Comparison of ENCODE assay signal across 8 cellular contexts in the genomic region with DNA sequence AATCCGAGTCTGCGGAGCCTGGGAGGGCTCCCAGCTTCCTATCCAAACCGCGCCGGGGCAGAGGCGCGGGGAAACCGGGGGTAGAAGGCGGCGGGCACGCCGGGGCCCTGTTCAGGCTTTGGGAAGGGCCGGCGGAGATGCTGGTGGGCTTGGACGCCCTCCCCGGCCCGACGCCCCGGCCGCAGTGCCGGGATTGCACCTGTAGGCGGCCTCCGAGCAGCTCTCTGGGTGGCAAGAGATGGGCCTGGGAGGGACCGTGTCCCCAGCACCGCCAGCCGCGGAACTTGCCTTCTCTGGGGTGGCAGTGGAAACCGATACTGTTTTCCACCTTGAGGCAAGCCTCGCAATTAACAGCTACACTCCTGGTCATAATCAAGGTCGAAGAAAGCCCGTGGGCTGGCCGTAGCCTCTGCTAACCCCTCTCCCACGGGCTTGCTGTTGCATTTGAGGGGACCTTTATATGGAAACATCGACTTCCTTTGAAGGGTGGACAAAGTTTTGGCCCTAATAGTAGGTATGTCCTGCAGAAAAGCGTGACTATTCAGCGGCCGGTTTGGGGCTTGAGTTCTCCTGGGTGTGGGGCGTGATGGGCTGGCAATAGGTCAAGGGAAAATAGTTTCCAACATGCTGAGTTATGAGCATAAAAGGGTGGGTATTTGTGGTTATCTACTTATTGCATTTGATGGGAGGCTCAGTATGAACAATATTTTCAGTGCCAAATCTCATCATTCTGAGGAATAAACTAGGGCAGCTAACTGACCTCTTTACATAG. TPM values are rescaled to one million over a fixed set of nuclear protein-coding genes. Genes with fewer than 3 reads are reported as not detected.
A peak's percentile ranks its signal among the peaks of the same experiment; 100 is the strongest.
DNase-seq lines count a peak whose midpoint lies in the region; ATAC-seq, FAIRE-seq and TF ChIP-seq lines count a peak whose summit lies in the region.

No MANE protein-coding gene starts in this region.

- peak overlapping the region; percentile 85 for H3K4me3 Mint-ChIP-seq in T-helper 17 cell
- H3K4me3 Mint-ChIP-seq in stimulated activated naive CD8-positive, alpha-beta T cell treated with anti-CD3 and anti-CD28 coated beads, Interleukin-15, Interleukin-2, amounts not matched to agents 100 ng/mL and 50 ng/mL, for 24 hours = peak overlapping the region; percentile 62

- peaks cover 8% of the 10 kb centered on the region for H3K36me3 Mint-ChIP-seq in T-helper 17 cell (ENCODE audit: low read depth)
- H3K36me3 Mint-ChIP-seq in stimulated activated naive CD8-positive, alpha-beta T cell treated with anti-CD3 and anti-CD28 coated beads, Interleukin-15, Interleukin-2, amounts not matched to agents 100 ng/mL and 50 ng/mL, for 24 hours (ENCODE audit: low read depth) = no peaks in the 10 kb centered on the region

- DNase-seq in AG04449 (ENCODE audit: low read depth, low spot score) = no peak
- DNase-seq in GM12892 (ENCODE audit: insufficient read length) = peak; percentile 58
- DNase-seq in NAMALWA (ENCODE audit: low spot score) = peak; percentile 76
- no peak for DNase-seq in T-helper 17 cell
- peak; percentile 80 to 87 (median 87) for DNase-seq in right lobe of liver

- CTCF ChIA-PET in AG04449 (lab: Yijun Ruan, JAX) = interaction anchor here (0.6 to 2.9 kb wide), 36 partner anchors 8 to 868 kb away, joined by 3 to 16 read pairs (median 3); no protein-coding TSS in a partner anchor

- TF ChIP-seq POLR2A in GM12892 (IDR thresholded peaks at IDR 0.05; ENCODE audit: low read depth, low read length) = no peak
- TF ChIP-seq POLR2A in right lobe of liver (IDR thresholded peaks at IDR 0.05) = no peak

- H3K4me1 ChIP-seq in duodenal mucosa (ENCODE audit: control insufficient read depth in 1 of 2, insufficient read depth in 2 of 2, low read length in 2 of 2) = peaks cover 23 to 28% of the 10 kb centered on the region in 2 donors
- no peaks in the 10 kb centered on the region for H3K4me1 ChIP-seq in right lobe of liver

- no peak overlapping the region for H3K27ac Mint-ChIP-seq in T-helper 17 cell
- no peak overlapping the region for H3K27ac Mint-ChIP-seq in stimulated activated naive CD8-positive, alpha-beta T cell treated with anti-CD3 and anti-CD28 coated beads, Interleukin-15, Interleukin-2, amounts not matched to agents 100 ng/mL and 50 ng/mL, for 24 hours

- peak overlapping the region; percentile 74 to 81 for H3K9ac ChIP-seq in duodenal mucosa (ENCODE audit: low read depth in 1 of 2, low read length in 2 of 2)

- H3K27me3 ChIP-seq in duodenal mucosa (ENCODE audit: control insufficient read depth in 1 of 2, insufficient read depth in 2 of 2, low read length in 2 of 2) = no peaks in the 10 kb centered on the region
- no peaks in the 10 kb centered on the region for H3K27me3 ChIP-seq in right lobe of liver

- ATAC-seq in HG02678 (IDR thresholded peaks at IDR 0.05; ENCODE audit: unreplicated experiment) (peak; percentile 43), T-helper 17 cell (peak; percentile 36), right lobe of liver (peak; percentile 66 to 75 (median 72))

- TF ChIP-seq CTCF in AG04449 (IDR thresholded peaks at IDR 0.05; ENCODE audit: insufficient read depth, low read length, missing control alignments) = peak; percentile 96
- TF ChIP-seq CTCF in right lobe of liver (IDR thresholded peaks at IDR 0.05) = peak; percentile 78 to 96 (median 84)

- H3K9me3 ChIP-seq in T-helper 17 cell (ENCODE audit: control insufficient read depth, low read length, poor library complexity, severe bottlenecking) (no peaks in the 10 kb centered on the region), duodenal mucosa (ENCODE audit: control insufficient read depth in 1 of 2, low read length in 2 of 2) (no peaks in the 10 kb centered on the region), right lobe of liver (no peaks in the 10 kb centered on the region)

- POLR2A ChIA-PET in AG04449 (lab: Yijun Ruan, JAX) = interaction anchor here (0.9 to 1.5 kb wide), 6 partner anchors 8 to 503 kb away, joined by 3 to 7 read pairs (median 4); a partner anchor contains a TSS

- intact Hi-C loops in right lobe of liver (cut with DNase I) = no loop called here

- peaks cover 23% of the 10 kb centered on the region for H3K4me1 Mint-ChIP-seq in T-helper 17 cell
- peaks cover 37% of the 10 kb centered on the region for H3K4me1 Mint-ChIP-seq in stimulated activated naive CD8-positive, alpha-beta T cell treated with anti-CD3 and anti-CD28 coated beads, Interleukin-15, Interleukin-2, amounts not matched to agents 100 ng/mL and 50 ng/mL, for 24 hours (ENCODE audit: low read depth)

- H3K4me3 ChIP-seq in AG04449 (ENCODE audit: low read depth, low read length) = peak overlapping the region; percentile 92
- peak overlapping the region; percentile 86 to 93 for H3K4me3 ChIP-seq in duodenal mucosa (ENCODE audit: low read depth in 1 of 2, low read length in 2 of 2)
- peak overlapping the region; percentile 69 to 83 (median 74) for H3K4me3 ChIP-seq in right lobe of liver

- H3K9me3 Mint-ChIP-seq in stimulated activated naive CD8-positive, alpha-beta T cell treated with anti-CD3 and anti-CD28 coated beads, Interleukin-15, Interleukin-2, amounts not matched to agents 100 ng/mL and 50 ng/mL, for 24 hours = no peaks in the 10 kb centered on the region

- H3K27me3 Mint-ChIP-seq in T-helper 17 cell = peaks cover 65% of the 10 kb centered on the region
- peaks cover 67% of the 10 kb centered on the region for H3K27me3 Mint-ChIP-seq in stimulated activated naive CD8-positive, alpha-beta T cell treated with anti-CD3 and anti-CD28 coated beads, Interleukin-15, Interleukin-2, amounts not matched to agents 100 ng/mL and 50 ng/mL, for 24 hours

- H3K36me3 ChIP-seq in duodenal mucosa (ENCODE audit: control insufficient read depth in 1 of 2, insufficient read depth in 2 of 2, low read length in 2 of 2) (no peaks in the 10 kb centered on the region), right lobe of liver (no peaks in the 10 kb centered on the region)

- H3K27ac ChIP-seq in duodenal mucosa (ENCODE audit: low read depth, low read length) = peak overlapping the region; percentile 96
- peak overlapping the region; percentile 85 to 96 (median 86) for H3K27ac ChIP-seq in right lobe of liver

- 4% methylated on average over 9 of the region's 38 CpGs for WGBS in right lobe of liver (ENCODE audit: insufficient coverage, low coverage, low lambda C conversion rate, missing lambda C conversion rate)

- no peak for FAIRE-seq in GM12892 (lab: Jason Lieb, UNC)

RNA-seq across cellular contexts. Expression of a gene that starts 1.1 kb away (rescaled TPM):
- 0.83 TPM for polyA plus RNA-seq in GM12892 (2012; ENCODE audit: missing spikeins)
- total RNA-seq in T-helper 17 cell (1 to 10 TPM; 4.3 to 4.6 TPM), right lobe of liver (1 to 10 TPM; 3.1 to 8.5 (median 6.7) TPM)

Comparison
In these comparisons a context has a peak if more than half of its experiments do, and no peak if none do; other contexts are left out.
1. DNase-seq: peak in GM12892 (single experiment), NAMALWA (single experiment) and right lobe of liver (3 of 3); none in AG04449 (single experiment) and T-helper 17 cell (0 of 3).
2. Peak in every context shown above with its lines, with median percentiles within 50 percentile points of each other: H3K4me3 ChIP-seq and ATAC-seq.